In the genomic region with DNA sequence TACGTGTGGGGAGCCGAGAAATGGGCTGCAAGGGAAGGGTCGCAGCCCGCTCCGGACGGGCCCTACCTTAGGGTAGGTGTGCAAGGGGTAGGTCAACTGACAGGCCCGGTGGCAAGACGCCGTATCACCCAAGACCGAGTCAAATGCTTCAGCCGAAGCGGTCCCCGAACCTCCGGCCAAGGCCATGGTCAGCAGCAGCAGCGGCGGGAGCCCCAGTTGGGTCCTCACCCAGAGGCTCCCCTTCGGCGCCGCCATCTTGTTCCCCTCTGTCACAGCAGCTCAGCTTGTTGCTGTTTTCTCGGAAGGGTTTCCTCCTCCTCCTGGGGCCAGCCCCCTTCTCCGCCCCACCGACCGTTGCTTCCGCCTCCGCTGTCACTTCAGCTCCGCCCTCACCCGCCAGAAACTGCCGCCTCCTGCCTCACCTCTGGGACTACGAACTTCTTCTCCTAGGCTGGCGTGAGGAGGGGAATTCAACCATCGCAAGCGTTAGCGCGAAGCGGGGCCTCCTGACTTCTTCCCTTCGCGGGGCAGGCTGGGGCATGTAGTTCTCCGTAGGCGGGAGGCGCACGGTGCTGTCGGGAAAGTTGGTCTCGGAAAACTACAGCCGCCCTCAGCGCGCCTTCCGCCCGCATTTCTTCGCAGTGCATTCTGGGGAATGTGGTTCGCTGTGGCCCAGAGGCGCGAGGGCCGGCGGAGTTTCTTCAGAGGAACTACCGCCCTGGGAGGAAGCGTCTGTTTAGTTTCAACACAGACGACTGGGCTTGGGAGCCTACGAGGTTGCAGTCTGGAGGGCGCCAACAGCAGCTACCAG, we compare ENCODE assay signal across 8 cellular contexts.
A peak's percentile ranks its signal among the peaks of the same experiment; 100 is the strongest.
DNase-seq lines count a peak whose midpoint lies in the region; ATAC-seq and TF ChIP-seq lines count a peak whose summit lies in the region.

Gene TCEANC2, plus strand, starts transcription at position 675 of the 811 bp plus-strand sequence. CDS start 815 bp downstream, outside the sequence.
Gene TMEM59, minus strand, starts transcription at position 271 of the 811 bp plus-strand sequence. Its CDS starts 16 bp downstream, at position 255.

- H4K20me1 ChIP-seq in OCI-LY3 (ENCODE audit: insufficient read depth, low read length), result peaks cover 10% of the 10 kb centered on the region; the same call in 1 of the 2 replicates

- H3K9me3 ChIP-seq in OCI-LY3 (ENCODE audit: insufficient read depth, low read length), result no peaks in the 10 kb centered on the region

- H3K27ac ChIP-seq in OCI-LY3 (ENCODE audit: low read length), result peak within 1 kb of the TSS; percentile 64

- peak within 1 kb of the TSS; percentile 79 for H2AFZ ChIP-seq in OCI-LY3 (ENCODE audit: low read depth, low read length)

- no peaks in the 10 kb centered on the region for H3K27me3 ChIP-seq in OCI-LY3 (ENCODE audit: low read depth, low read length)

- no peak for TF ChIP-seq CTCF in OCI-LY3 (IDR thresholded peaks at IDR 0.05; ENCODE audit: low read depth, low read length)

- H3K4me1 ChIP-seq in OCI-LY3 (ENCODE audit: low read length), result peaks cover 11% of the 10 kb centered on the region

- peak; percentile 89 for ATAC-seq in GM21526 (IDR thresholded peaks at IDR 0.05; ENCODE audit: low FRiP score, unreplicated experiment)

- H3K9ac ChIP-seq in OCI-LY3 (ENCODE audit: low read length), result peak within 1 kb of the TSS; percentile 91

- DNase-seq in DMS 273 (lab: John Stamatoyannopoulos, UW; ENCODE audit: unreplicated experiment) (peak; percentile 99), HuH-7 (ENCODE audit: low spot score) (peak; percentile 72), epidermal melanocyte (ENCODE audit: insufficient read length, low spot score) (peak; percentile 90), middle frontal gyrus (ENCODE audit: extremely low spot score, low spot score) (peak; percentile 97)
- peak; percentile 96 for DNase-seq in activated CD8-positive, alpha-beta memory T cell treated with anti-CD3 and anti-CD28 coated beads, Interleukin-2, amount 50 U/mL, for 48 hours
- DNase-seq in stimulated activated CD8-positive, alpha-beta memory T cell treated with anti-CD3 and anti-CD28 coated beads, Interleukin-2, amount 100 ng/mL, for 48 hours (ENCODE audit: low read depth in 2 of 2), result peak; percentile 89 to 94

- H3K4me2 ChIP-seq in OCI-LY3 (ENCODE audit: low read length), result peak within 1 kb of the TSS; percentile 99

- H3K79me2 ChIP-seq in OCI-LY3 (ENCODE audit: low read length), result peaks cover 35% of the 10 kb centered on the region

- no peaks in the 10 kb centered on the region for H3K36me3 ChIP-seq in OCI-LY3 (replicated peaks; ENCODE audit: low read depth, low read length)

- H3K4me3 ChIP-seq in OCI-LY3 (ENCODE audit: low read length), result peak within 1 kb of the TSS; percentile 97

Comparison
In these comparisons a context has a peak if more than half of its experiments do, and no peak if none do; other contexts are left out.
1. Peak in every context shown above with its lines: DNase-seq, ATAC-seq, H3K4me3 ChIP-seq and H3K27ac ChIP-seq.